In genomic region chr9:36357639-36358038, GRCh38 we compare ENCODE assay signal across 1 cellular context.
TF ChIP-seq lines count a peak whose summit lies in the region.

No MANE protein-coding gene starts in this region.

TF ChIP-seq in SK-N-SH treated with all-trans-retinoic acid at 6 μM for 48 hours, 23 proteins besides CTCF, POLR2A, EP300 and RAD21 (continued from another document):
- TF ChIP-seq CSRNP3 (CRISPR knock-in tag; IDR thresholded peaks at IDR 0.05) (no peak), ZNF565 (CRISPR knock-in tag; conservative IDR thresholded peaks at IDR 0.05; ENCODE audit: low read depth) (no peak), ZFP30 (CRISPR knock-in tag; IDR thresholded peaks at IDR 0.05) (no peak)
